ENCODE assay signal across 32 cellular contexts in genomic region chr2:172847188-172847587, GRCh38.
"Had no signal": no experiment of that assay in that cellular context is flagged by ENCODE, and none has a peak within 500 bp of the region (broad histone marks: within the 10 kb centered on the region; RNA-seq: fewer than 3 reads in every experiment).

No MANE protein-coding gene starts in this region.

- H3K27ac ChIP-seq: ascending aorta, WERI-Rb-1 had no signal

- H3K4me1 ChIP-seq: ascending aorta had no signal

- FAIRE-seq: bronchial epithelial cell, TTC549 had no signal

- H3K4me3 ChIP-seq: ascending aorta had no signal

- DNase-seq: activated CD4-positive, alpha-beta memory T cell treated with anti-CD3 and anti-CD28 coated beads, Interleukin-2, amount 10 ng/mL, durations not matched to agents 7 days and 5 days; activated CD4-positive, alpha-beta T cell treated with anti-CD3 and anti-CD28 coated beads for 1 hour; activated CD4-positive, alpha-beta T cell treated with anti-CD3 and anti-CD28 coated beads for 36 hours; activated CD4-positive, alpha-beta T cell treated with anti-CD3 and anti-CD28 coated beads for 48 hours; activated CD4-positive, alpha-beta T cell treated with anti-CD3 and anti-CD28 coated beads, Interleukin-2, amount 10 ng/mL, durations not matched to agents 7 days and 5 days; activated CD4-positive, alpha-beta T cell treated with anti-CD3 and anti-CD28 coated beads, Interleukin-2, amount 50 U/mL, for 48 hours; activated CD4-positive, CD25-positive, alpha-beta regulatory T cell; activated CD8-positive, alpha-beta memory T cell treated with anti-CD3 and anti-CD28 coated beads for 24 hours; activated CD8-positive, alpha-beta memory T cell treated with anti-CD3 and anti-CD28 coated beads, Interleukin-2, amount 10 ng/mL, durations not matched to agents 7 days and 5 days; activated CD8-positive, alpha-beta memory T cell treated with anti-CD3 and anti-CD28 coated beads, Interleukin-2, amount 50 U/mL, for 48 hours; activated CD8-positive, alpha-beta T cell treated with anti-CD3 and anti-CD28 coated beads, Interleukin-2, amount 10 ng/mL, durations not matched to agents 7 days and 5 days; activated effector memory CD4-positive, alpha-beta T cell treated with Interleukin-2 at 50 U/mL for 16 hours; activated gamma-delta T cell; activated naive CD4-positive, alpha-beta T cell treated with anti-CD3 and anti-CD28 coated beads, Interleukin-2, amount 10 ng/mL, durations not matched to agents 7 days and 5 days; activated naive CD4-positive, alpha-beta T cell treated with Interleukin-2 at 50 U/mL for 16 hours; activated naive CD8-positive, alpha-beta T cell treated with anti-CD3 and anti-CD28 coated beads, Interleukin-2, amount 10 ng/mL, durations not matched to agents 7 days and 5 days; activated naive CD8-positive, alpha-beta T cell treated with anti-CD3 and anti-CD28 coated beads, Interleukin-2, amount 50 U/mL, for 24 hours; activated T-cell treated with anti-CD3 and anti-CD28 coated beads, Interleukin-2, amount 50 U/mL, for 24 hours; activated T-cell treated with anti-CD3 and anti-CD28 coated beads, Interleukin-2, amount 50 U/mL, for 48 hours; amygdala; anterior cingulate cortex; caudate nucleus; SW 1271; T-helper 1 cell; T-helper 2 cell; T-helper 9 cell; WERI-Rb-1 had no signal

- H3K36me3 ChIP-seq: ascending aorta, WERI-Rb-1 had no signal

- H3K27me3 ChIP-seq: ascending aorta had no signal

- ATAC-seq: activated CD4-positive, alpha-beta T cell treated with anti-CD3 and anti-CD28 coated beads for 36 hours; activated CD4-positive, CD25-positive, alpha-beta regulatory T cell treated with anti-CD3 and anti-CD28 coated beads, Interleukin-2, amount 50 U/mL, for 24 hours; activated CD8-positive, alpha-beta memory T cell treated with anti-CD3 and anti-CD28 coated beads, Interleukin-2, amount 10 ng/mL, durations not matched to agents 7 days and 5 days; activated CD8-positive, alpha-beta T cell treated with anti-CD3 and anti-CD28 coated beads, Interleukin-2, amount 10 ng/mL, durations not matched to agents 7 days and 5 days; activated naive CD8-positive, alpha-beta T cell treated with anti-CD3 and anti-CD28 coated beads, Interleukin-2, amount 50 U/mL, for 24 hours; WTC11 had no signal
